9 cellular contexts compared by ENCODE assay signal in the genomic region with DNA sequence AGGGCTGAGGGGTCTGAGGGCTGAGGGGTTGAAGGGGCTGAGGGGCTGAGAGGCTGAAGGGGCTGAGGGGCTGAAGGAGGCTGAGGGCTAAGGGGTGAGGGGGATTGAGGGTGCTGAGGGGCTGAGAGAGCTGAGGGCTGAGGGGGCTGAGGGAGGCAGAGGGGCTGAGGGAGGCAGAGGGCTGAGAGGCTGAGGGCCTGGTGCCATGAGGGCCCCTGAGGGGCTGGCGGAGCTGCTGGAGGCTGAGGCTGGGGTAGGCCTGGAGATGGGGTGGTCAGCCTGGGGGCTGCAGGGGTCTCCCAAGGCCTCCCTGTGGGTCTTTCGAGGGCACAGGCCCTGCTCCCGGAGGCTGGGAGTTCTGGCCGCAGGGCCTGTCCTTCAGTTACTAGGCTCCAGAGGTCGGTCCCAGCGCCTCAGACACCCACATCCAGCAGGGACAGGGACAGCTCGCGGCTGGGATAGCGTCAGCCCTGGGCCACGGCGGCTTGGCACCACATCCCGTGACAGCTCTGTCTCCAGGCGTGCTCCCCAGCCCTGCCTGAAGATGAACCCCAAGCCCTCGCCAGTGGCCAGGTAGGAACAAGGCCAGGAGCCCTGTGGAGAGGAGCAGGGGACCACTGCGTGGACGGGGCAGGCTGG. TPM values are rescaled to one million over a fixed set of nuclear protein-coding genes. Genes with fewer than 3 reads are reported as not detected.
DNase-seq lines count a peak whose midpoint lies in the region; ATAC-seq and TF ChIP-seq lines count a peak whose summit lies in the region.
"Had no signal": no experiment of that assay in that cellular context is flagged by ENCODE, and none has a peak within 500 bp of the region (broad histone marks: within the 10 kb centered on the region; RNA-seq: fewer than 3 reads in every experiment).

No MANE protein-coding gene starts in this region.

- H3K4me1 Mint-ChIP-seq in naive thymus-derived CD4-positive, alpha-beta T cell, result peaks cover 6 to 22% (median 12%) of the 10 kb centered on the region in 7 donors
- no peaks in the 10 kb centered on the region for H3K4me1 Mint-ChIP-seq in mesothelial cell of epicardium

- ATAC-seq in naive thymus-derived CD4-positive, alpha-beta T cell, result peak; percentile 13
- ATAC-seq in HG02610 (IDR thresholded peaks at IDR 0.05; ENCODE audit: unreplicated experiment) (no peak), GM19351 (IDR thresholded peaks at IDR 0.05; ENCODE audit: unreplicated experiment) (no peak)

- intact Hi-C loops in colonic mucosa (cut with DNase I), result no loop called here
- intact Hi-C loops in naive thymus-derived CD4-positive, alpha-beta T cell (cut with micrococcal nuclease), result no loop called here

- H3K9me3 Mint-ChIP-seq in naive thymus-derived CD4-positive, alpha-beta T cell, result peaks cover 0 to 1% (median 0%) of the 10 kb centered on the region in 11 donors
- H3K9me3 Mint-ChIP-seq in mesothelial cell of epicardium, result no peaks in the 10 kb centered on the region

- CTCF ChIA-PET in naive thymus-derived CD4-positive, alpha-beta T cell (lab: Charles Lee), result no interaction called here

- no peak overlapping the region for H2AFZ ChIP-seq in ACC112 (ENCODE audit: low read length, unreplicated experiment)

- no peak overlapping the region for H3K4me3 Mint-ChIP-seq in naive thymus-derived CD4-positive, alpha-beta T cell
- H3K4me3 Mint-ChIP-seq in mesothelial cell of epicardium, result no peak overlapping the region

- H3K36me3 ChIP-seq in ACC112 (ENCODE audit: insufficient read depth, low read length) (no peaks in the 10 kb centered on the region), colonic mucosa (no peaks in the 10 kb centered on the region)
- peaks cover 0 to 37% (median 5%) of the 10 kb centered on the region in 3 experiments for H3K36me3 ChIP-seq in naive thymus-derived CD4-positive, alpha-beta T cell (ENCODE audit: control insufficient read depth in 2 of 3, insufficient read depth in 3 of 3, low read length in 3 of 3)

- DNase-seq in colonic mucosa, result no peak
- peak in 1 of 9 donors; percentile 25 for DNase-seq in naive thymus-derived CD4-positive, alpha-beta T cell
- no peak for DNase-seq in mesothelial cell of epicardium (ENCODE audit: low spot score in 2 of 2, unreplicated experiment in 2 of 2)
- DNase-seq in activated effector memory CD4-positive, alpha-beta T cell treated with Interleukin-2 at 50 U/mL for 16 hours, result no peak

- H3K79me2 ChIP-seq in ACC112 (ENCODE audit: control insufficient read depth, insufficient read depth, low read length, unreplicated experiment), result no peaks in the 10 kb centered on the region

- peaks cover 0 to 10% (median 0%) of the 10 kb centered on the region in 5 donors for H3K36me3 Mint-ChIP-seq in naive thymus-derived CD4-positive, alpha-beta T cell
- H3K36me3 Mint-ChIP-seq in mesothelial cell of epicardium, result no peaks in the 10 kb centered on the region

- H3K27me3 Mint-ChIP-seq in naive thymus-derived CD4-positive, alpha-beta T cell, result no peaks in the 10 kb centered on the region
- peaks cover 12% of the 10 kb centered on the region for H3K27me3 Mint-ChIP-seq in mesothelial cell of epicardium (ENCODE audit: low read depth)

- H3K4me3 ChIP-seq in ACC112 (ENCODE audit: low read depth, low read length) (peak overlapping the region; percentile 67), colonic mucosa (peak overlapping the region; percentile 33)
- H3K4me3 ChIP-seq in naive thymus-derived CD4-positive, alpha-beta T cell (ENCODE audit: low read length), result no peak overlapping the region

- H3K4me1 ChIP-seq in ACC112 (ENCODE audit: control insufficient read depth, insufficient read depth, low read length, unreplicated experiment), result no peaks in the 10 kb centered on the region
- H3K4me1 ChIP-seq in colonic mucosa, result peaks cover 7% of the 10 kb centered on the region
- H3K4me1 ChIP-seq in naive thymus-derived CD4-positive, alpha-beta T cell (ENCODE audit: control insufficient read depth in 2 of 2, insufficient read depth in 2 of 2, low read length in 2 of 2), result peaks cover 0 to 18% of the 10 kb centered on the region in 2 donors

- H3K9me3 ChIP-seq in colonic mucosa, result no peaks in the 10 kb centered on the region
- no peaks in the 10 kb centered on the region for H3K9me3 ChIP-seq in naive thymus-derived CD4-positive, alpha-beta T cell (ENCODE audit: control insufficient read depth in 2 of 3, low read length in 3 of 3)

- no peak overlapping the region for H3K9ac ChIP-seq in colonic mucosa (ENCODE audit: low read depth in 2 of 2, low read length in 2 of 2)

- TF ChIP-seq CTCF in colonic mucosa (IDR thresholded peaks at IDR 0.05) (no peak), mesothelial cell of epicardium (IDR thresholded peaks at IDR 0.05; ENCODE audit: unreplicated experiment) (no peak)

- POLR2A ChIA-PET in naive thymus-derived CD4-positive, alpha-beta T cell (lab: Charles Lee), result interaction anchor here (1.0 kb wide), 2 partner anchors 11 to 471 kb away, joined by 3 read pairs; partner anchors contain the start of gene NUDCD3

- no peak overlapping the region for H3K27ac ChIP-seq in ACC112 (ENCODE audit: low read depth, low read length)
- no peak overlapping the region for H3K27ac ChIP-seq in colonic mucosa
- H3K27ac ChIP-seq in naive thymus-derived CD4-positive, alpha-beta T cell (ENCODE audit: low read depth, low read length), result no peak overlapping the region
- H3K27ac ChIP-seq: VCaP had no signal

- peak; percentile 12 for TF ChIP-seq POLR2A in GM18526 (IDR thresholded peaks at IDR 0.05; ENCODE audit: extremely low read depth, insufficient read length)

- H3K27me3 ChIP-seq in ACC112 (ENCODE audit: insufficient read depth, low read length) (peaks cover 7% of the 10 kb centered on the region; the same call in 1 of the 2 replicates), colonic mucosa (peaks cover 8% of the 10 kb centered on the region)
- H3K27me3 ChIP-seq in naive thymus-derived CD4-positive, alpha-beta T cell (ENCODE audit: control insufficient read depth in 2 of 2, insufficient read depth in 2 of 2, low read length in 2 of 2), result no peaks in the 10 kb centered on the region

- H3K27ac Mint-ChIP-seq in naive thymus-derived CD4-positive, alpha-beta T cell, result no peak overlapping the region
- no peak overlapping the region for H3K27ac Mint-ChIP-seq in mesothelial cell of epicardium

RNA-seq across cellular contexts. Expression of gene MYO1G, which starts 16.9 kb away (rescaled TPM):
- total RNA-seq in colonic mucosa (1 to 10 TPM; 2.1 to 3.6 TPM), mesothelial cell of epicardium (0.65 to 0.69 TPM (median 0.66 TPM) in 3 replicates)
- total RNA-seq in naive thymus-derived CD4-positive, alpha-beta T cell, result 100 to 1,000 TPM in 3 of 5 experiments, 10 to 100 TPM in 2; 29.2 to 385 (median 107) TPM
- 10 to 100 TPM; 51.1 to 76.0 TPM for polyA plus RNA-seq in naive thymus-derived CD4-positive, alpha-beta T cell

RNA-seq across cellular contexts. Expression of gene CCM2, which starts 38.0 kb away (rescaled TPM):
- total RNA-seq in colonic mucosa (10 to 100 TPM; 34.8 to 38.0 TPM), mesothelial cell of epicardium (32.3 to 35.1 TPM (median 34.1 TPM) in 3 replicates)
- total RNA-seq in naive thymus-derived CD4-positive, alpha-beta T cell, result 100 to 1,000 TPM in 3 of 5 experiments, 10 to 100 TPM in 2; 80.4 to 200 (median 119) TPM
- 100 to 1,000 TPM in 1 of 2 donors, 10 to 100 TPM in 1; 75.9 to 123 TPM for polyA plus RNA-seq in naive thymus-derived CD4-positive, alpha-beta T cell

Comparison
In these comparisons a context has a peak if more than half of its experiments do, and no peak if none do; other contexts are left out.
1. RNA of gene MYO1G, which starts 16.9 kb away (total RNA-seq): 29.2 to 385 TPM in naive thymus-derived CD4-positive, alpha-beta T cell; 2.1 to 3.6 TPM in colonic mucosa and 0.65 to 0.69 TPM in mesothelial cell of epicardium; every median in the first group is over 4 times any median in the second.